26 cellular contexts compared by ENCODE assay signal in genomic region chr6:24147453-24148153, GRCh38. TPM values are rescaled to one million over a fixed set of nuclear protein-coding genes. Genes with fewer than 3 reads are reported as not detected.
"Had no signal": no experiment of that assay in that cellular context is flagged by ENCODE, and none has a peak within 500 bp of the region (broad histone marks: within the 10 kb centered on the region; RNA-seq: fewer than 3 reads in every experiment).

No MANE protein-coding gene starts in this region.

- H3K9me3 ChIP-seq: esophagus muscularis mucosa, gastrocnemius medialis, thoracic aorta had no signal

- H3K4me3 Mint-ChIP-seq: brain; effector memory CD8-positive, alpha-beta T cell; naive B cell; stimulated activated naive B cell treated with anti-CD40 and anti-IgM and Interleukin-4, amounts not matched to agents 10 μg/mL and 1 μg/mL and 100 μg/mL, for 72 hours; T-helper 1 cell treated with Interleukin-12 subunit alpha and Interleukin-12 subunit beta and Interleukin-4 antibody, amounts not matched to agents 30 μg/mL and 1 μg/mL, for 36 hours; WTC11 had no signal

- H3K9me3 Mint-ChIP-seq: activated naive CD4-positive, alpha-beta T cell treated with anti-CD3 and anti-CD28 coated beads, Interleukin-2, amount 50 U/mL, for 72 hours; T-helper 1 cell treated with Interleukin-12 subunit alpha and Interleukin-12 subunit beta and Interleukin-4 antibody, amounts not matched to agents 30 μg/mL and 1 μg/mL, for 36 hours had no signal

- H3K27me3 ChIP-seq: esophagus muscularis mucosa, gastrocnemius medialis had no signal

- H3K4me1 ChIP-seq: esophagus muscularis mucosa, gastrocnemius medialis had no signal

- H3K36me3 Mint-ChIP-seq: activated naive CD4-positive, alpha-beta T cell treated with anti-CD3 and anti-CD28 coated beads, Interleukin-2, amount 50 U/mL, for 72 hours; naive B cell; stimulated activated naive B cell treated with anti-CD40 and anti-IgM and Interleukin-4, amounts not matched to agents 10 μg/mL and 1 μg/mL and 100 μg/mL, for 72 hours; WTC11 had no signal

- DNase-seq: activated gamma-delta T cell treated with Interleukin-2 at 50 U/mL for 16 hours; activated T-cell treated with anti-CD3 and anti-CD28 coated beads, Interleukin-2, amount 50 U/mL, for 1 hour; aorta; dermis blood vessel endothelial cell; effector memory CD8-positive, alpha-beta T cell; gastrocnemius medialis; islet precursor cell; left cardiac atrium; naive B cell; small intestine; stimulated activated CD4-positive, alpha-beta T cell treated with anti-CD3 and anti-CD28 coated beads, Interleukin-15, amount 100 ng/mL, for 24 hours; stimulated activated CD4-positive, alpha-beta T cell treated with anti-CD3 and anti-CD28 coated beads, Interleukin-2, amount 100 ng/mL, for 48 hours; stimulated activated CD8-positive, alpha-beta memory T cell treated with anti-CD3 and anti-CD28 coated beads, Interleukin-4, amount 100 ng/mL, for 48 hours; stimulated activated naive B cell treated with anti-CD40 and anti-IgM and Interleukin-4, amounts not matched to agents 10 μg/mL and 1 μg/mL and 100 μg/mL, for 72 hours; T1000 had no signal

- H3K27ac Mint-ChIP-seq: activated naive CD4-positive, alpha-beta T cell treated with anti-CD3 and anti-CD28 coated beads, Interleukin-2, amount 50 U/mL, for 72 hours; effector memory CD8-positive, alpha-beta T cell; naive B cell; stimulated activated naive B cell treated with anti-CD40 and anti-IgM and Interleukin-4, amounts not matched to agents 10 μg/mL and 1 μg/mL and 100 μg/mL, for 72 hours; T-helper 1 cell treated with Interleukin-12 subunit alpha and Interleukin-12 subunit beta and Interleukin-4 antibody, amounts not matched to agents 30 μg/mL and 1 μg/mL, for 36 hours; WTC11 had no signal

- ATAC-seq: activated naive CD4-positive, alpha-beta T cell treated with anti-CD3 and anti-CD28 coated beads, Interleukin-2, amount 50 U/mL, for 72 hours; effector memory CD8-positive, alpha-beta T cell; gastrocnemius medialis; left cardiac atrium; sciatic nerve; stimulated activated naive B cell treated with anti-CD40 and anti-IgM and Interleukin-4, amounts not matched to agents 10 μg/mL and 1 μg/mL and 100 μg/mL, for 72 hours; WTC11 had no signal

- H3K4me1 Mint-ChIP-seq: naive B cell; stimulated activated naive B cell treated with anti-CD40 and anti-IgM and Interleukin-4, amounts not matched to agents 10 μg/mL and 1 μg/mL and 100 μg/mL, for 72 hours; WTC11 had no signal

- H3K4me3 ChIP-seq: esophagus muscularis mucosa, gastrocnemius medialis, thoracic aorta had no signal

- H3K27ac ChIP-seq: esophagus muscularis mucosa, gastrocnemius medialis, thoracic aorta had no signal

- H3K36me3 ChIP-seq: esophagus muscularis mucosa, gastrocnemius medialis, thoracic aorta had no signal

RNA-seq across cellular contexts. Expression of gene NRSN1, which starts 21.6 kb away (rescaled TPM):
- total RNA-seq: activated naive CD4-positive, alpha-beta T cell treated with anti-CD3 and anti-CD28 coated beads, Interleukin-2, amount 50 U/mL, for 72 hours; aorta; cardiac septum; dermis blood vessel endothelial cell; endothelial cell of umbilical vein; gastrocnemius medialis; left cardiac atrium; liver; sciatic nerve; thoracic aorta; ureter; WTC11 had no signal
- polyA plus RNA-seq: aorta, endothelial cell of umbilical vein, liver had no signal
